ENCODE assay signal across 26 cellular contexts in the genomic region with DNA sequence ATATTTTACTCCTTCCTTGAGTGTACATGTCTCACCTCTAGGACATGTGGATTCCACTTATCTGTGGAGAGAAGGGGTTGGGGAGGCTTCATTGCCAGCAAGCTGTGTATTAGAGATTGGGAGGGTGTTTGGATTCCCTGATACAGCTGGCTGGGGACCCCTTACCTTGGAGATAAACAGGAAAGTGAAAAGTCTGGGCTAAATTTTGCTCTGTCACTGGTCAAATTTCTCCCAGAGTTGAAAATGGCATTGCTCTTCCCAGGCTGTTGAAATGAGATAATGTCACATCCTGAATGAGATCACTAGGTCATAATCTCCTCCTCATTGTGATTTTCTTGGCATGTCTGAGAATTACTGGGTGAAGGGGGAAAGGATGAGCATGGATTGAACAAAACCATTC.
A peak's percentile ranks its signal among the peaks of the same experiment; 100 is the strongest.
DNase-seq lines count a peak whose midpoint lies in the region; ATAC-seq and TF ChIP-seq lines count a peak whose summit lies in the region.
"Had no signal": no experiment of that assay in that cellular context is flagged by ENCODE, and none has a peak within 500 bp of the region (broad histone marks: within the 10 kb centered on the region; RNA-seq: fewer than 3 reads in every experiment).

No MANE protein-coding gene starts in this region.

- intact Hi-C loops in A673 (cut with micrococcal nuclease; ENCODE audit: unreplicated experiment): no loop called here

- H2BK5ac ChIP-seq in mesenchymal stem cell (ENCODE audit: low read depth, low read length, poor library complexity, severe bottlenecking): no peak overlapping the region

- H3K36me3 Mint-ChIP-seq in endodermal cell (ENCODE audit: low read depth): no peaks in the 10 kb centered on the region
- no peaks in the 10 kb centered on the region for H3K36me3 Mint-ChIP-seq in activated T-cell treated with anti-CD3 and anti-CD28 coated beads, Interleukin-2, amount 50 U/mL, for 24 hours (ENCODE audit: low read depth)
- H3K36me3 Mint-ChIP-seq: CD8-positive, alpha-beta T cell had no signal

- no peak overlapping the region for H3K4me2 ChIP-seq in mesenchymal stem cell (ENCODE audit: low read length, poor library complexity, severe bottlenecking)

- no peak for ATAC-seq in GM21381 (IDR thresholded peaks at IDR 0.05; ENCODE audit: unreplicated experiment)
- ATAC-seq: CD8-positive, alpha-beta T cell; Right ventricle myocardium inferior had no signal

- CTCF ChIA-PET in A673 (lab: Charles Lee): no interaction called here

- H3K4me3 ChIP-seq in A673 (ENCODE audit: low read depth, low read length, poor library complexity, severe bottlenecking): no peak overlapping the region
- no peak overlapping the region for H3K4me3 ChIP-seq in endodermal cell (ENCODE audit: low read length)
- no peak overlapping the region for H3K4me3 ChIP-seq in mesenchymal stem cell (ENCODE audit: insufficient read depth in 1 of 2, low read depth in 1 of 2, low read length in 2 of 2)
- H3K4me3 ChIP-seq: SJSA1 had no signal

- no peak overlapping the region for H3K23ac ChIP-seq in mesenchymal stem cell (ENCODE audit: low read length in 2 of 2)

- H3K9me3 ChIP-seq in A673 (ENCODE audit: low read depth, low read length, poor library complexity, severe bottlenecking) (no peaks in the 10 kb centered on the region), endodermal cell (ENCODE audit: control insufficient read depth, low read length) (no peaks in the 10 kb centered on the region), mesenchymal stem cell (ENCODE audit: control insufficient read depth, low read length) (no peaks in the 10 kb centered on the region)
- H3K9me3 ChIP-seq: SJSA1 had no signal

- POLR2A ChIA-PET in A673 (lab: Charles Lee; ENCODE audit: low non-redundant PET): no interaction called here

- H3K9ac ChIP-seq in endodermal cell (ENCODE audit: extremely low read depth, low read length, poor library complexity, severe bottlenecking) (peak overlapping the region; percentile 9), mesenchymal stem cell (ENCODE audit: low read length) (no peak overlapping the region)

- no peak overlapping the region for H2BK15ac ChIP-seq in mesenchymal stem cell (ENCODE audit: low read depth, poor library complexity, severe bottlenecking)

- no peak overlapping the region for H2BK12ac ChIP-seq in mesenchymal stem cell (ENCODE audit: low read length in 2 of 2)

- no peaks in the 10 kb centered on the region for H3K36me3 ChIP-seq in A673 (ENCODE audit: insufficient read depth, low read length, poor library complexity, severe bottlenecking)
- H3K36me3 ChIP-seq in endodermal cell (ENCODE audit: control insufficient read depth, insufficient read depth, low read length): no peaks in the 10 kb centered on the region
- no peaks in the 10 kb centered on the region for H3K36me3 ChIP-seq in mesenchymal stem cell (ENCODE audit: control insufficient read depth in 1 of 2, insufficient read depth in 2 of 2, low read depth in 1 of 2, low read length in 2 of 2)
- H3K36me3 ChIP-seq: SJSA1 had no signal

- H3K4me1 ChIP-seq in A673 (ENCODE audit: insufficient read depth, low read length, poor library complexity, severe bottlenecking): peaks cover 46% of the 10 kb centered on the region
- peaks cover 27% of the 10 kb centered on the region for H3K4me1 ChIP-seq in endodermal cell (ENCODE audit: control insufficient read depth, insufficient read depth, low read length)
- H3K4me1 ChIP-seq in mesenchymal stem cell (ENCODE audit: control insufficient read depth, insufficient read depth, low read depth, low read length): peaks cover 6% of the 10 kb centered on the region

- no peak overlapping the region for H3K14ac ChIP-seq in mesenchymal stem cell (ENCODE audit: low read length in 2 of 2)

- H4K91ac ChIP-seq in mesenchymal stem cell (ENCODE audit: low read length): no peak overlapping the region

- peaks cover 52% of the 10 kb centered on the region for H3K4me1 Mint-ChIP-seq in endodermal cell
- H3K4me1 Mint-ChIP-seq in activated T-cell treated with anti-CD3 and anti-CD28 coated beads, Interleukin-2, amount 50 U/mL, for 24 hours (ENCODE audit: low read depth): no peaks in the 10 kb centered on the region

- no peak overlapping the region for H2BK120ac ChIP-seq in mesenchymal stem cell (ENCODE audit: low read depth, low read length)

- DNase-seq in A673 (ENCODE audit: low spot score): peak; percentile 56
- peak; percentile 49 for DNase-seq in NCI-H82 treated with DMSO at 0.1 percent for 48 hours (lab: John Stamatoyannopoulos, UW; ENCODE audit: unreplicated experiment)
- DNase-seq in endodermal cell: no peak
- peak; percentile 18 for DNase-seq in mesenchymal stem cell
- no peak for DNase-seq in NOMO-1 (lab: John Stamatoyannopoulos, UW; ENCODE audit: unreplicated experiment in 2 of 2)
- DNase-seq in NCI-H2196 (lab: John Stamatoyannopoulos, UW; ENCODE audit: unreplicated experiment): no peak
- DNase-seq in activated T-cell treated with anti-CD3 and anti-CD28 coated beads, Interleukin-2, amount 50 U/mL, for 24 hours: no peak
- DNase-seq: 8988T; AML-193; C1 segment of cervical spinal cord; Calu3; CD8-positive, alpha-beta T cell; DMS153; GF-D8; H9; HFFc6; KG1; NCI-H1092 treated with DMSO at 0.1 percent for 48 hours; NCI-H1436 treated with DMSO at 0.1 percent for 48 hours; NCI-H1930; NCI-H226; NCI-H510A treated with DMSO at 0.1 percent for 48 hours; NCI-H748 treated with DMSO at 0.1 percent for 48 hours had no signal

- H2AK5ac ChIP-seq in mesenchymal stem cell (ENCODE audit: low read length, severe bottlenecking): no peak overlapping the region

- H2AFZ ChIP-seq in mesenchymal stem cell (ENCODE audit: low read depth, low read length): no peak overlapping the region

- H3K4me3 Mint-ChIP-seq in endodermal cell: no peak overlapping the region
- H3K4me3 Mint-ChIP-seq in activated T-cell treated with anti-CD3 and anti-CD28 coated beads, Interleukin-2, amount 50 U/mL, for 24 hours: no peak overlapping the region
- H3K4me3 Mint-ChIP-seq: CD8-positive, alpha-beta T cell; H9; HFFc6 had no signal

- H3K18ac ChIP-seq in mesenchymal stem cell (ENCODE audit: low read depth in 1 of 2, low read length in 2 of 2): no peak overlapping the region

- H3K27ac ChIP-seq in A673 (ENCODE audit: low read depth, low read length, poor library complexity, severe bottlenecking): no peak overlapping the region
- H3K27ac ChIP-seq in endodermal cell (ENCODE audit: low read depth, low read length): no peak overlapping the region
- H3K27ac ChIP-seq in mesenchymal stem cell (ENCODE audit: low read length, poor library complexity, severe bottlenecking): no peak overlapping the region
- H3K27ac ChIP-seq: SJSA1 had no signal

- H3K27ac Mint-ChIP-seq in endodermal cell: no peak overlapping the region
- H3K27ac Mint-ChIP-seq in activated T-cell treated with anti-CD3 and anti-CD28 coated beads, Interleukin-2, amount 50 U/mL, for 24 hours: no peak overlapping the region
- H3K27ac Mint-ChIP-seq: CD8-positive, alpha-beta T cell; H9; HFFc6 had no signal

- TF ChIP-seq CTCF in A673 (conservative IDR thresholded peaks at IDR 0.05; ENCODE audit: low read depth, low read length) (no peak), endodermal cell (conservative IDR thresholded peaks at IDR 0.05) (no peak)

- no peaks in the 10 kb centered on the region for H3K9me3 Mint-ChIP-seq in endodermal cell
- H3K9me3 Mint-ChIP-seq in activated T-cell treated with anti-CD3 and anti-CD28 coated beads, Interleukin-2, amount 50 U/mL, for 24 hours: no peaks in the 10 kb centered on the region
- H3K9me3 Mint-ChIP-seq: CD8-positive, alpha-beta T cell; HFFc6 had no signal

- no peak overlapping the region for H4K8ac ChIP-seq in mesenchymal stem cell (ENCODE audit: low read length)

- H3K79me1 ChIP-seq in mesenchymal stem cell (replicated peaks; ENCODE audit: low read length, poor library complexity, severe bottlenecking): no peaks in the 10 kb centered on the region

- no peak overlapping the region for H3K4ac ChIP-seq in mesenchymal stem cell (ENCODE audit: low read depth in 1 of 2, low read length in 2 of 2)

- no peaks in the 10 kb centered on the region for H3K27me3 ChIP-seq in A673 (replicated peaks; ENCODE audit: insufficient read depth, low read depth, low read length, poor library complexity)
- H3K27me3 ChIP-seq in endodermal cell (ENCODE audit: control insufficient read depth, insufficient read depth, low read length, poor library complexity, severe bottlenecking): peaks cover 32% of the 10 kb centered on the region
- peaks cover 10 to 12% of the 10 kb centered on the region in 2 experiments for H3K27me3 ChIP-seq in mesenchymal stem cell (ENCODE audit: control insufficient read depth in 1 of 2, insufficient read depth in 1 of 2, low read length in 2 of 2)
- H3K27me3 ChIP-seq: SJSA1 had no signal

- peaks cover 65% of the 10 kb centered on the region for H3K27me3 Mint-ChIP-seq in endodermal cell (ENCODE audit: insufficient read depth)
- peaks cover 23% of the 10 kb centered on the region for H3K27me3 Mint-ChIP-seq in activated T-cell treated with anti-CD3 and anti-CD28 coated beads, Interleukin-2, amount 50 U/mL, for 24 hours

- no TSS peak for BruUV-seq in A673 (replicated peaks; lab: Mats Ljungman, UMichigan)

Comparison
In these comparisons a context has a peak if more than half of its experiments do, and no peak if none do; other contexts are left out.
1. DNase-seq: peak in A673 (single experiment), NCI-H82 treated with DMSO at 0.1 percent for 48 hours (single experiment) and mesenchymal stem cell (single experiment); none in endodermal cell (single experiment), NOMO-1 (0 of 2), NCI-H2196 (single experiment) and activated T-cell treated with anti-CD3 and anti-CD28 coated beads, Interleukin-2, amount 50 U/mL, for 24 hours (single experiment).